ENCODE assay signal across 16 cellular contexts in genomic region chr6:106613590-106613989, GRCh38. TPM values are rescaled to one million over a fixed set of nuclear protein-coding genes. Genes with fewer than 3 reads are reported as not detected.
A peak's percentile ranks its signal among the peaks of the same experiment; 100 is the strongest.
DNase-seq lines count a peak whose midpoint lies in the region; ATAC-seq and TF ChIP-seq lines count a peak whose summit lies in the region.
"Had no signal": no experiment of that assay in that cellular context is flagged by ENCODE, and none has a peak within 500 bp of the region (broad histone marks: within the 10 kb centered on the region; RNA-seq: fewer than 3 reads in every experiment).

No MANE protein-coding gene starts in this region.

- no peaks in the 10 kb centered on the region for H3K36me3 ChIP-seq in Loucy (ENCODE audit: insufficient read depth, low read length)
- peaks cover 0 to 23% (median 0%) of the 10 kb centered on the region in 4 donors for H3K36me3 ChIP-seq in sigmoid colon
- H3K36me3 ChIP-seq: SJCRH30 had no signal

- TF ChIP-seq POLR2A in sigmoid colon (IDR thresholded peaks at IDR 0.05), result no peak

- no peak overlapping the region for H3K27ac ChIP-seq in sigmoid colon
- H3K27ac ChIP-seq: KMS-11, RWPE1, SJCRH30 had no signal

- DNase-seq in activated T-cell treated with anti-CD3 and anti-CD28 coated beads, Interleukin-2, amount 50 U/mL, for 24 hours, result no peak
- DNase-seq in activated T-cell treated with anti-CD3 and anti-CD28 coated beads, Interleukin-2, amount 50 U/mL, for 4 hours, result no peak
- no peak for DNase-seq in activated T-helper 2 cell treated with anti-CD3 and anti-CD28 coated beads, Interferon-gamma antibody, Interleukin-2, Interleukin-4, amounts not matched to agents 10 μg/mL and 5 μg/mL and 100 μg/mL, durations not matched to agents 14 hours and 24 hours and 36 hours (ENCODE audit: low spot score)
- no peak for DNase-seq in stimulated activated effector memory CD8-positive, alpha-beta T cell treated with anti-CD3 and anti-CD28 coated beads, Interleukin-12 subunit alpha, Interleukin-12 subunit beta, amount 100 ng/mL, for 72 hours (ENCODE audit: low spot score in 2 of 2)
- DNase-seq in NCI-H2029 (lab: John Stamatoyannopoulos, UW) (no peak), sigmoid colon (no peak)
- DNase-seq: NCI-H1930, NCI-H2171 treated with DMSO at 0.1 percent for 48 hours, NCI-H510A, SJCRH30 had no signal

- TF ChIP-seq EP300 in sigmoid colon (IDR thresholded peaks at IDR 0.05), result no peak

- TF ChIP-seq CTCF in Loucy (conservative IDR thresholded peaks at IDR 0.05; ENCODE audit: low read length), result no peak
- no peak for TF ChIP-seq CTCF in sigmoid colon (IDR thresholded peaks at IDR 0.05)

- no peaks in the 10 kb centered on the region for H3F3A ChIP-seq in Loucy (ENCODE audit: low read depth)

- H3K4me1 Mint-ChIP-seq in activated T-cell treated with anti-CD3 and anti-CD28 coated beads, Interleukin-2, amount 50 U/mL, for 24 hours (ENCODE audit: low read depth), result peaks cover 17% of the 10 kb centered on the region
- H3K4me1 Mint-ChIP-seq in activated T-cell treated with anti-CD3 and anti-CD28 coated beads, Interleukin-2, amount 50 U/mL, for 4 hours (ENCODE audit: low read depth), result peaks cover 18% of the 10 kb centered on the region
- peaks cover 58% of the 10 kb centered on the region for H3K4me1 Mint-ChIP-seq in activated T-helper 2 cell treated with anti-CD3 and anti-CD28 coated beads, Interferon-gamma antibody, Interleukin-2, Interleukin-4, amounts not matched to agents 10 μg/mL and 5 μg/mL and 100 μg/mL, durations not matched to agents 14 hours and 24 hours and 36 hours (ENCODE audit: low read depth)
- H3K4me1 Mint-ChIP-seq in stimulated activated effector memory CD8-positive, alpha-beta T cell treated with anti-CD3 and anti-CD28 coated beads, Interleukin-12 subunit alpha, Interleukin-12 subunit beta, amount 100 ng/mL, for 72 hours, result peaks cover 13% of the 10 kb centered on the region
- H3K4me1 Mint-ChIP-seq: CD14-positive monocyte had no signal

- no peak overlapping the region for H3K4me3 Mint-ChIP-seq in activated T-cell treated with anti-CD3 and anti-CD28 coated beads, Interleukin-2, amount 50 U/mL, for 24 hours
- H3K4me3 Mint-ChIP-seq in activated T-cell treated with anti-CD3 and anti-CD28 coated beads, Interleukin-2, amount 50 U/mL, for 4 hours, result no peak overlapping the region
- H3K4me3 Mint-ChIP-seq in activated T-helper 2 cell treated with anti-CD3 and anti-CD28 coated beads, Interferon-gamma antibody, Interleukin-2, Interleukin-4, amounts not matched to agents 10 μg/mL and 5 μg/mL and 100 μg/mL, durations not matched to agents 14 hours and 24 hours and 36 hours (ENCODE audit: low read depth), result peak overlapping the region; percentile 18
- H3K4me3 Mint-ChIP-seq in stimulated activated effector memory CD8-positive, alpha-beta T cell treated with anti-CD3 and anti-CD28 coated beads, Interleukin-12 subunit alpha, Interleukin-12 subunit beta, amount 100 ng/mL, for 72 hours, result no peak overlapping the region
- H3K4me3 Mint-ChIP-seq: CD14-positive monocyte had no signal

- no peak overlapping the region for H2AFZ ChIP-seq in Loucy (ENCODE audit: low read length)

- peak overlapping the region; percentile 13 for H3K9ac ChIP-seq in Loucy (ENCODE audit: low read depth, low read length, poor library complexity, severe bottlenecking)
- H3K9ac ChIP-seq: KMS-11 had no signal

- WGBS in sigmoid colon, 2 donors, result 93 to 98% methylated on average over 1 of the region's 1 CpG

- no peaks in the 10 kb centered on the region for H4K20me1 ChIP-seq in Loucy (ENCODE audit: insufficient read depth, low read length, poor library complexity, severe bottlenecking)

- intact Hi-C loops in activated T-helper 2 cell treated with anti-CD3 and anti-CD28 coated beads, Interferon-gamma antibody, Interleukin-2, Interleukin-4, amounts not matched to agents 10 μg/mL and 5 μg/mL and 100 μg/mL, durations not matched to agents 14 hours and 24 hours and 36 hours (cut with micrococcal nuclease), result loop anchor here (1.0 to 5.0 kb wide), 2 partner anchors 16 to 91 kb away; partner anchors contain the start of genes QRSL1 and RTN4IP1
- intact Hi-C loops in sigmoid colon (cut with DNase I), result no loop called here

- H3K27ac Mint-ChIP-seq in activated T-cell treated with anti-CD3 and anti-CD28 coated beads, Interleukin-2, amount 50 U/mL, for 24 hours, result peak overlapping the region; percentile 83
- H3K27ac Mint-ChIP-seq in activated T-helper 2 cell treated with anti-CD3 and anti-CD28 coated beads, Interferon-gamma antibody, Interleukin-2, Interleukin-4, amounts not matched to agents 10 μg/mL and 5 μg/mL and 100 μg/mL, durations not matched to agents 14 hours and 24 hours and 36 hours, result peak overlapping the region; percentile 86
- peak overlapping the region; percentile 2 for H3K27ac Mint-ChIP-seq in stimulated activated effector memory CD8-positive, alpha-beta T cell treated with anti-CD3 and anti-CD28 coated beads, Interleukin-12 subunit alpha, Interleukin-12 subunit beta, amount 100 ng/mL, for 72 hours

- H3K9me3 ChIP-seq in Loucy (ENCODE audit: insufficient read depth, low read depth, low read length), result no peaks in the 10 kb centered on the region
- H3K9me3 ChIP-seq in sigmoid colon, result no peaks in the 10 kb centered on the region
- H3K9me3 ChIP-seq: SJCRH30 had no signal

- no peaks in the 10 kb centered on the region for H3K9me3 Mint-ChIP-seq in activated T-cell treated with anti-CD3 and anti-CD28 coated beads, Interleukin-2, amount 50 U/mL, for 24 hours
- H3K9me3 Mint-ChIP-seq in activated T-cell treated with anti-CD3 and anti-CD28 coated beads, Interleukin-2, amount 50 U/mL, for 4 hours, result no peaks in the 10 kb centered on the region
- peaks cover 3% of the 10 kb centered on the region for H3K9me3 Mint-ChIP-seq in activated T-helper 2 cell treated with anti-CD3 and anti-CD28 coated beads, Interferon-gamma antibody, Interleukin-2, Interleukin-4, amounts not matched to agents 10 μg/mL and 5 μg/mL and 100 μg/mL, durations not matched to agents 14 hours and 24 hours and 36 hours
- no peaks in the 10 kb centered on the region for H3K9me3 Mint-ChIP-seq in stimulated activated effector memory CD8-positive, alpha-beta T cell treated with anti-CD3 and anti-CD28 coated beads, Interleukin-12 subunit alpha, Interleukin-12 subunit beta, amount 100 ng/mL, for 72 hours
- H3K9me3 Mint-ChIP-seq: CD14-positive monocyte had no signal

- ATAC-seq in activated T-cell treated with anti-CD3 and anti-CD28 coated beads, Interleukin-2, amount 50 U/mL, for 4 hours, result no peak
- no peak for ATAC-seq in stimulated activated effector memory CD8-positive, alpha-beta T cell treated with anti-CD3 and anti-CD28 coated beads, Interleukin-12 subunit alpha, Interleukin-12 subunit beta, amount 100 ng/mL, for 72 hours
- no peak for ATAC-seq in HG03280 (IDR thresholded peaks at IDR 0.05; ENCODE audit: unreplicated experiment)
- ATAC-seq: HepG2 had no signal

- H3K79me2 ChIP-seq in Loucy (ENCODE audit: insufficient read depth, low read length), result no peaks in the 10 kb centered on the region

- H3K4me1 ChIP-seq in Loucy (ENCODE audit: insufficient read depth, low read length, poor library complexity, severe bottlenecking) (peaks cover 49% of the 10 kb centered on the region), sigmoid colon (no peaks in the 10 kb centered on the region)
- H3K4me1 ChIP-seq: SJCRH30 had no signal

- no peaks in the 10 kb centered on the region for H3K27me3 ChIP-seq in Loucy (ENCODE audit: insufficient read depth, low read length, poor library complexity, severe bottlenecking)
- no peaks in the 10 kb centered on the region for H3K27me3 ChIP-seq in sigmoid colon
- H3K27me3 ChIP-seq: SJCRH30 had no signal

- H3K4me3 ChIP-seq in Loucy (ENCODE audit: low read length, poor library complexity, severe bottlenecking), result no peak overlapping the region
- no peak overlapping the region for H3K4me3 ChIP-seq in sigmoid colon
- H3K4me3 ChIP-seq: SJCRH30 had no signal

- H3K4me2 ChIP-seq in Loucy (ENCODE audit: low read depth, low read length, poor library complexity, severe bottlenecking), result peak overlapping the region; percentile 51
- H3K4me2 ChIP-seq: KMS-11 had no signal

- no peaks in the 10 kb centered on the region for H3K9me2 ChIP-seq in Loucy (replicated peaks; ENCODE audit: low read depth, low read length)

- H3K27me3 Mint-ChIP-seq in activated T-cell treated with anti-CD3 and anti-CD28 coated beads, Interleukin-2, amount 50 U/mL, for 24 hours, result no peaks in the 10 kb centered on the region
- no peaks in the 10 kb centered on the region for H3K27me3 Mint-ChIP-seq in activated T-cell treated with anti-CD3 and anti-CD28 coated beads, Interleukin-2, amount 50 U/mL, for 4 hours (ENCODE audit: low read depth)
- no peaks in the 10 kb centered on the region for H3K27me3 Mint-ChIP-seq in activated T-helper 2 cell treated with anti-CD3 and anti-CD28 coated beads, Interferon-gamma antibody, Interleukin-2, Interleukin-4, amounts not matched to agents 10 μg/mL and 5 μg/mL and 100 μg/mL, durations not matched to agents 14 hours and 24 hours and 36 hours (ENCODE audit: low read depth)

- peaks cover 46% of the 10 kb centered on the region for H3K36me3 Mint-ChIP-seq in activated T-cell treated with anti-CD3 and anti-CD28 coated beads, Interleukin-2, amount 50 U/mL, for 24 hours (ENCODE audit: low read depth)
- peaks cover 25% of the 10 kb centered on the region for H3K36me3 Mint-ChIP-seq in activated T-cell treated with anti-CD3 and anti-CD28 coated beads, Interleukin-2, amount 50 U/mL, for 4 hours (ENCODE audit: insufficient read depth)
- peaks cover 49% of the 10 kb centered on the region for H3K36me3 Mint-ChIP-seq in activated T-helper 2 cell treated with anti-CD3 and anti-CD28 coated beads, Interferon-gamma antibody, Interleukin-2, Interleukin-4, amounts not matched to agents 10 μg/mL and 5 μg/mL and 100 μg/mL, durations not matched to agents 14 hours and 24 hours and 36 hours (ENCODE audit: low read depth)
- H3K36me3 Mint-ChIP-seq in stimulated activated effector memory CD8-positive, alpha-beta T cell treated with anti-CD3 and anti-CD28 coated beads, Interleukin-12 subunit alpha, Interleukin-12 subunit beta, amount 100 ng/mL, for 72 hours, result peaks cover 6% of the 10 kb centered on the region

RNA-seq across cellular contexts. Expression of gene RTN4IP1, which starts 15.7 kb away (rescaled TPM):
- 1 to 10 TPM; 8.4 to 8.6 (median 8.5) TPM for total RNA-seq in activated T-cell treated with anti-CD3 and anti-CD28 coated beads, Interleukin-2, amount 50 U/mL, for 4 hours
- total RNA-seq in activated T-helper 2 cell treated with anti-CD3 and anti-CD28 coated beads, Interferon-gamma antibody, Interleukin-2, Interleukin-4, amounts not matched to agents 10 μg/mL and 5 μg/mL and 100 μg/mL, durations not matched to agents 14 hours and 24 hours and 36 hours, result 6.4 and 7.9 TPM in 2 replicates
- 1 to 10 TPM; 2.2 to 7.1 (median 3.9) TPM for total RNA-seq in sigmoid colon
- polyA plus RNA-seq in sigmoid colon, result 10 to 100 TPM; 10.2 to 15.3 (median 11.8) TPM

RNA-seq across cellular contexts. Expression of gene QRSL1, which starts 15.8 kb away (rescaled TPM):
- total RNA-seq in activated T-cell treated with anti-CD3 and anti-CD28 coated beads, Interleukin-2, amount 50 U/mL, for 4 hours, result 10 to 100 TPM; 20.8 to 22.5 (median 20.9) TPM
- total RNA-seq in activated T-helper 2 cell treated with anti-CD3 and anti-CD28 coated beads, Interferon-gamma antibody, Interleukin-2, Interleukin-4, amounts not matched to agents 10 μg/mL and 5 μg/mL and 100 μg/mL, durations not matched to agents 14 hours and 24 hours and 36 hours, result 18.9 and 21.8 TPM in 2 replicates
- 10 to 100 TPM in 2 of 4 donors, 1 to 10 TPM in 2; 8.3 to 11.7 (median 9.9) TPM for total RNA-seq in sigmoid colon
- polyA plus RNA-seq in sigmoid colon, result 10 to 100 TPM in 1 of 3 donors, 1 to 10 TPM in 2; 8.6 to 15.6 (median 9.0) TPM

Comparison
In these comparisons a context has a peak if more than half of its experiments do, and no peak if none do; other contexts are left out.
1. H3K27ac Mint-ChIP-seq: peak in every context shown above with its lines; median percentile 86 in activated T-helper 2 cell treated with anti-CD3 and anti-CD28 coated beads, Interferon-gamma antibody, Interleukin-2, Interleukin-4, amounts not matched to agents 10 μg/mL and 5 μg/mL and 100 μg/mL, durations not matched to agents 14 hours and 24 hours and 36 hours; 83 in activated T-cell treated with anti-CD3 and anti-CD28 coated beads, Interleukin-2, amount 50 U/mL, for 24 hours; 2 in stimulated activated effector memory CD8-positive, alpha-beta T cell treated with anti-CD3 and anti-CD28 coated beads, Interleukin-12 subunit alpha, Interleukin-12 subunit beta, amount 100 ng/mL, for 72 hours.